ENCODE assay signal across 16 cellular contexts in the genomic region with DNA sequence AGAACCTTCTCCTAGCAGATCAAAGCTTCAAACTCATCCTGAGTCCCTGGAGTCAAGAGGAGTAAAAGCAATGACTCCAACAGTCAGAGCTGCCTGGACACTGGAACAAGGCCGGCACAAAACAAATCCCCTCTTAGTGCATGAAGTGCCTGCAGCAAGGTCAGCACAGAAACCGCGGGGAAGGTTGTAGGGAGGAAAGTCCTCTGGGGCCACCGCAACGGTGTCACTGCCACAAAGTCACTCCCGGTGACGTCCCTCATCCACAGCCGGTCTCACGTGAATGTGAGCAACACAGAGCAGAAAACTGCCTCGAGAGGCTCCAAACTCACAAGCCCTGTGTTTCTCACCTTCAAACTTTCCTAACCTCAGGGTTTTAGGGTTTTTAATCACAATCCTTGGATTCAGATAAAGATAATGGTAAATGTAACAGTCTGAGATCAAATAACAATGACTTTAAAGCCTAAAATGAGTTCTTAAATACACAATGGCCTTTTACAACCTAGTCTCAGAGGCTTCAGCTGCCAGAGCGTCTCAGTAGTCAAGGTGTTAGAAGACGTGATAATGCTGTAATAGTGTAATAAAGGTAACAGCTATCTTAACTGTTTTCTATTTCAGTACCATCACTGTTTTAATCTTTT.
"Had no signal": no experiment of that assay in that cellular context is flagged by ENCODE, and none has a peak within 500 bp of the region (broad histone marks: within the 10 kb centered on the region; RNA-seq: fewer than 3 reads in every experiment).

No MANE protein-coding gene starts in this region.

- H3K4me1 ChIP-seq: pancreas had no signal

- H3K27me3 ChIP-seq: pancreas had no signal

- ATAC-seq: activated CD8-positive, alpha-beta memory T cell treated with anti-CD3 and anti-CD28 coated beads, Interleukin-2, amount 10 ng/mL, durations not matched to agents 7 days and 5 days; naive thymus-derived CD4-positive, alpha-beta T cell; pancreas; T-cell had no signal

- FAIRE-seq: pancreas had no signal

- H3K4me2 ChIP-seq: SK-N-SH had no signal

- H3K4me3 ChIP-seq: pancreas had no signal

- H3K9me3 ChIP-seq: pancreas, SK-N-SH had no signal

- H3K27ac ChIP-seq: pancreas had no signal

- DNase-seq: activated CD4-positive, alpha-beta memory T cell treated with anti-CD3 and anti-CD28 coated beads, Interleukin-2, amount 10 ng/mL, durations not matched to agents 7 days and 5 days; activated CD4-positive, alpha-beta T cell treated with anti-CD3 and anti-CD28 coated beads for 48 hours; activated CD4-positive, CD25-positive, alpha-beta regulatory T cell; activated CD8-positive, alpha-beta memory T cell treated with anti-CD3 and anti-CD28 coated beads, Interleukin-2, amount 10 ng/mL, durations not matched to agents 7 days and 5 days; amniotic stem cell; caudate nucleus; foreskin melanocyte; immature natural killer cell; naive thymus-derived CD4-positive, alpha-beta T cell; pancreas; SK-N-SH; stimulated activated CD4-positive, alpha-beta T cell treated with anti-CD3 and anti-CD28 coated beads, Interleukin-12 subunit alpha, Interleukin-12 subunit beta, amount 100 ng/mL, for 4 hours; stimulated activated CD4-positive, alpha-beta T cell treated with anti-CD3 and anti-CD28 coated beads, Interleukin-1b, Interleukin-23, amount 100 ng/mL, for 48 hours; stimulated activated CD8-positive, alpha-beta memory T cell treated with anti-CD3 and anti-CD28 coated beads, Interleukin-4, amount 100 ng/mL, for 48 hours; stimulated activated naive CD4-positive, alpha-beta T cell; T-cell had no signal
